ENCODE assay signal across 8 cellular contexts in genomic region chrX:53422091-53422914, GRCh38. TPM values are rescaled to one million over a fixed set of nuclear protein-coding genes. Genes with fewer than 3 reads are reported as not detected.
DNase-seq lines count a peak whose midpoint lies in the region; ATAC-seq and TF ChIP-seq lines count a peak whose summit lies in the region.

TSS of gene RIBC1 (plus strand) at chrX:53422873. CDS start at chrX:53426277, 3,404 bp downstream.
TSS of gene SMC1A (minus strand) at chrX:53422654. CDS start at chrX:53422600, 54 bp downstream.

- ATAC-seq in HG02571 (IDR thresholded peaks at IDR 0.05; ENCODE audit: unreplicated experiment) (peak; percentile 93), gastroesophageal sphincter (peak; percentile 95)

- H3K4ac ChIP-seq in neuronal stem cell (ENCODE audit: low read length): no peak within 1 kb of the TSS

- H2BK5ac ChIP-seq in neuronal stem cell (ENCODE audit: low read length): peak within 1 kb of the TSS; percentile 90

- no peak for TF ChIP-seq CTCF in GM06990 (IDR thresholded peaks at IDR 0.05; ENCODE audit: insufficient read depth, low read length, poor library complexity, severe bottlenecking)
- no peak for TF ChIP-seq CTCF in NB4 (IDR thresholded peaks at IDR 0.05; ENCODE audit: low read depth, low read length)
- peak in 1 of 4 experiments; percentile 2 for TF ChIP-seq CTCF in gastroesophageal sphincter (IDR thresholded peaks at IDR 0.05)

- DNase-seq in GM06990 (ENCODE audit: extremely low read depth, insufficient read length) (peak; percentile 97), NB4 (ENCODE audit: low read depth) (peak; percentile 98), SK-N-DZ (ENCODE audit: low spot score) (peak; percentile 98), neuronal stem cell (ENCODE audit: low spot score) (peak; percentile 91)
- DNase-seq in activated naive CD4-positive, alpha-beta T cell treated with anti-CD3 and anti-CD28 coated beads, Interleukin-2, amount 50 U/mL, for 16 hours: peak; percentile 93

- no peak within 1 kb of the TSS for H4K8ac ChIP-seq in neuronal stem cell (ENCODE audit: low read depth, low read length)

- H3K14ac ChIP-seq in neuronal stem cell (ENCODE audit: low read length): no peak within 1 kb of the TSS

- no peak within 1 kb of the TSS for H2BK12ac ChIP-seq in neuronal stem cell (ENCODE audit: low read length)

- peak within 1 kb of the TSS; percentile 76 for H2AFZ ChIP-seq in neuronal stem cell (ENCODE audit: low read length)

- no peak within 1 kb of the TSS for H2AK5ac ChIP-seq in neuronal stem cell (ENCODE audit: low read depth, low read length)

- peaks cover 6 to 22% (median 16%) of the 10 kb centered on the region in 3 donors for H3K4me1 ChIP-seq in gastroesophageal sphincter
- peaks cover 0 to 5% of the 10 kb centered on the region in 2 donors for H3K4me1 ChIP-seq in neuronal stem cell (ENCODE audit: control insufficient read depth in 2 of 2, insufficient read depth in 1 of 2, low read depth in 1 of 2, low read length in 2 of 2)
- H3K4me1 ChIP-seq in subcutaneous abdominal adipose tissue (ENCODE audit: control insufficient read depth in 5 of 5, insufficient read depth in 5 of 5, low read length in 5 of 5): peaks cover 9 to 23% (median 20%) of the 10 kb centered on the region in 5 donors

- H3K36me3 ChIP-seq in GM06990 (ENCODE audit: control insufficient read depth, insufficient read depth, low read length) (no peaks in the 10 kb centered on the region), gastroesophageal sphincter (no peaks in the 10 kb centered on the region), neuronal stem cell (replicated peaks in 1 of 2; ENCODE audit: control insufficient read depth in 2 of 2, insufficient read depth in 2 of 2, low read length in 2 of 2) (peaks cover 0 to 12% of the 10 kb centered on the region in 2 donors), subcutaneous abdominal adipose tissue (ENCODE audit: control insufficient read depth in 5 of 5, insufficient read depth in 5 of 5, low read length in 5 of 5) (peaks cover 0 to 4% (median 0%) of the 10 kb centered on the region in 5 donors)

- H3K9me3 ChIP-seq in gastroesophageal sphincter (no peaks in the 10 kb centered on the region), neuronal stem cell (replicated peaks in 1 of 2; ENCODE audit: control insufficient read depth in 2 of 2, insufficient read depth in 1 of 2, low read depth in 1 of 2, low read length in 2 of 2) (no peaks in the 10 kb centered on the region), subcutaneous abdominal adipose tissue (ENCODE audit: control insufficient read depth in 5 of 5, low read length in 5 of 5) (no peaks in the 10 kb centered on the region)

- H3K9ac ChIP-seq in neuronal stem cell (ENCODE audit: low read depth, low read length, poor library complexity) (peak within 1 kb of the TSS; percentile 84), subcutaneous abdominal adipose tissue (ENCODE audit: low read length in 5 of 5) (peak within 1 kb of the TSS; percentile 52 to 95 (median 93))

- H2BK120ac ChIP-seq in neuronal stem cell (ENCODE audit: low read depth, low read length): no peak within 1 kb of the TSS

- H4K91ac ChIP-seq in neuronal stem cell (ENCODE audit: low read depth, low read length, poor library complexity): no peak within 1 kb of the TSS

- no CpG with 5 or more reads among the region's 78 CpGs for WGBS in gastroesophageal sphincter (ENCODE audit: low coverage in 1 of 2), 2 donors
- no CpG with 5 or more reads among the region's 78 CpGs for WGBS in neuronal stem cell (ENCODE audit: extremely low coverage in 2 of 2, insufficient read length in 2 of 2, insufficient replicate concordance in 1 of 2), 2 donors

- H2BK15ac ChIP-seq in neuronal stem cell (ENCODE audit: low read length): no peak within 1 kb of the TSS

- peak within 1 kb of the TSS; percentile 90 for H3K4me3 ChIP-seq in GM06990 (replicated peaks; ENCODE audit: low read depth, low read length)
- peak within 1 kb of the TSS; percentile 97 for H3K4me3 ChIP-seq in NB4 (ENCODE audit: low read depth, low read length)
- peak within 1 kb of the TSS; percentile 66 to 74 for H3K4me3 ChIP-seq in gastroesophageal sphincter
- peak within 1 kb of the TSS; percentile 67 to 97 for H3K4me3 ChIP-seq in neuronal stem cell (ENCODE audit: low read length in 2 of 2)
- H3K4me3 ChIP-seq in subcutaneous abdominal adipose tissue (ENCODE audit: low read depth in 1 of 5, low read length in 5 of 5): peak within 1 kb of the TSS; percentile 84 to 92 (median 87)

- peak within 1 kb of the TSS; percentile 65 for H3K23ac ChIP-seq in neuronal stem cell (ENCODE audit: low read depth, low read length, poor library complexity)

- no peak for TF ChIP-seq EP300 in gastroesophageal sphincter (IDR thresholded peaks at IDR 0.05)

- H3K18ac ChIP-seq in neuronal stem cell (ENCODE audit: low read length): peak within 1 kb of the TSS; percentile 87

- H3K27me3 ChIP-seq in GM06990 (replicated peaks; ENCODE audit: control insufficient read depth, insufficient read depth, low read length) (no peaks in the 10 kb centered on the region), gastroesophageal sphincter (no peaks in the 10 kb centered on the region), neuronal stem cell (ENCODE audit: control insufficient read depth in 3 of 3, insufficient read depth in 3 of 3, low read depth in 1 of 3, low read length in 3 of 3) (no peaks in the 10 kb centered on the region), subcutaneous abdominal adipose tissue (ENCODE audit: control insufficient read depth in 5 of 5, insufficient read depth in 4 of 5, low read length in 5 of 5) (no peaks in the 10 kb centered on the region)

- H3K79me1 ChIP-seq in neuronal stem cell (ENCODE audit: low read depth, low read length): peaks cover 3% of the 10 kb centered on the region

- H3K4me2 ChIP-seq in neuronal stem cell (ENCODE audit: insufficient read depth, low read length, poor library complexity, severe bottlenecking): peak within 1 kb of the TSS; percentile 73

- H3K27ac ChIP-seq in gastroesophageal sphincter (peak within 1 kb of the TSS; percentile 90 to 97 (median 92)), neuronal stem cell (replicated peaks; ENCODE audit: low read length) (peak within 1 kb of the TSS; percentile 90), subcutaneous abdominal adipose tissue (ENCODE audit: low read depth, low read length) (peak within 1 kb of the TSS; percentile 90)

- peak; percentile 72 for TF ChIP-seq POLR2A in NB4 (IDR thresholded peaks at IDR 0.05; ENCODE audit: extremely low read depth, insufficient read length)
- peak in 1 of 2 donors; percentile 37 for TF ChIP-seq POLR2A in gastroesophageal sphincter (IDR thresholded peaks at IDR 0.05)

RNA-seq across cellular contexts. Expression of gene RIBC1, which starts in this region (rescaled TPM):
- polyA plus RNA-seq in SK-N-DZ (2014; cell fraction: cytosol; rRNA removed): 1.5 and 1.7 TPM in 2 replicates
- polyA plus RNA-seq in SK-N-DZ (2014; cell fraction: nucleus; rRNA removed): 1.6 TPM in 2 replicates
- total RNA-seq in gastroesophageal sphincter: under 1 TPM in 2 of 4 donors, not detected in 2; 0.35 to 0.85 TPM
- polyA plus RNA-seq in neuronal stem cell (2013, experiment 1 of 2): 1.5 TPM
- polyA plus RNA-seq in neuronal stem cell (2013, experiment 2 of 2): 1.5 TPM

RNA-seq across cellular contexts. Expression of gene SMC1A, which starts in this region (rescaled TPM):
- 44.9 and 46.5 TPM in 2 replicates for polyA plus RNA-seq in SK-N-DZ (2014; cell fraction: cytosol; rRNA removed)
- polyA plus RNA-seq in SK-N-DZ (2014; cell fraction: nucleus; rRNA removed): 35.5 and 56.8 TPM in 2 replicates
- total RNA-seq in gastroesophageal sphincter: 10 to 100 TPM; 28.4 to 56.0 (median 33.2) TPM
- 53.4 TPM for polyA plus RNA-seq in neuronal stem cell (2013, experiment 1 of 2)
- 50.4 TPM for polyA plus RNA-seq in neuronal stem cell (2013, experiment 2 of 2)

Comparison
In these comparisons a context has a peak if more than half of its experiments do, and no peak if none do; other contexts are left out.
1. Peak in every context shown above with its lines: DNase-seq, ATAC-seq, H3K4me3 ChIP-seq and H3K27ac ChIP-seq.